In the genomic region with DNA sequence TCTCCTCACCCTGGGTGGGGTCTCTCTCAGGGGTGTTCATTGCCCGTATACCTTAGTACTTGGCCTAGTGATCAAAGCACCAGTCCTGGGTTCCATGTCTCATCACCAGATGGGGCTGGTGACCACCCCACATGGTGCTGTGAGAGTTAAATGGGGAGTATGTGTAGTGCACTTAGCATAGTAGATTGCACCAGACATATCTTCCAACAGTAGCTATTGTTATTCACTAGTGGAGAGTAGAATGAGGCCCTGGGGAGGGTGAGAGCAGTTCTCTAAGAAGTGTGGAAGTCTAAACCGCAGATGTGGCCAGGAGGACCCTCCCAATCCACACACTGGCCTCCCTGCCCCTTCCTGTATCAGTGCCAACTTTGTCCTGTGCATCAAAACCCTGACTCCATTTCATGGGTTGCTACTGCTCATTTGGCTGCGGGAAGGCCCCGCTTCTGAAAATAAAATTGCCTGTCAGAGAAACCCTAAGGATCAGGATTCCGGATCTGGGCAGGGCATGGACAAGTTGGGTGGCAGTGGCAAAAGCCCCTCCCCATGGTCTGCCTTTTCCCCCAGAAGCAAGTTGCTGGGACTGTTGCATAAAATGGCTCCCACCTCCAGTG, we compare ENCODE assay signal across 11 cellular contexts. TPM values are rescaled to one million over a fixed set of nuclear protein-coding genes. Genes with fewer than 3 reads are reported as not detected.
DNase-seq lines count a peak whose midpoint lies in the region; ATAC-seq and TF ChIP-seq lines count a peak whose summit lies in the region.
"Had no signal": no experiment of that assay in that cellular context is flagged by ENCODE, and none has a peak within 500 bp of the region (broad histone marks: within the 10 kb centered on the region; RNA-seq: fewer than 3 reads in every experiment).

No MANE protein-coding gene starts in this region.

- H3K4me1 ChIP-seq in OCI-LY1 (ENCODE audit: insufficient read depth, low read length, severe bottlenecking) (peaks cover 76% of the 10 kb centered on the region), endodermal cell (ENCODE audit: control insufficient read depth, insufficient read depth, low read length) (no peaks in the 10 kb centered on the region)

- no peak overlapping the region for H2AFZ ChIP-seq in OCI-LY1 (ENCODE audit: low read length)

- ATAC-seq in GM21515 (IDR thresholded peaks at IDR 0.05; ENCODE audit: unreplicated experiment): no peak
- no peak for ATAC-seq in HG03045 (IDR thresholded peaks at IDR 0.05; ENCODE audit: unreplicated experiment)

- peak; percentile 42 for DNase-seq in ELF-1 (ENCODE audit: low read depth, low spot score)
- DNase-seq in endodermal cell: no peak
- no peak for DNase-seq in osteocyte (ENCODE audit: extremely low spot score, unreplicated experiment)
- no peak for DNase-seq in NCI-H2107 treated with DMSO at 0.1 percent for 48 hours (lab: John Stamatoyannopoulos, UW; ENCODE audit: unreplicated experiment)
- no peak for DNase-seq in COLO829 (ENCODE audit: low spot score)
- DNase-seq: activated T-cell treated with anti-CD3 and anti-CD28 coated beads, Interleukin-2, amount 50 U/mL, for 1 hour; NCI-H1092 had no signal

- H3K27me3 Mint-ChIP-seq in endodermal cell (ENCODE audit: insufficient read depth) (peaks cover 3% of the 10 kb centered on the region), osteocyte (ENCODE audit: unreplicated experiment) (no peaks in the 10 kb centered on the region)

- H3K4me3 ChIP-seq in OCI-LY1 (ENCODE audit: low read depth, low read length, poor library complexity, severe bottlenecking) (no peak overlapping the region), endodermal cell (ENCODE audit: low read length) (no peak overlapping the region)
- H3K4me3 ChIP-seq: SJSA1 had no signal

- H3K9me3 Mint-ChIP-seq in endodermal cell (no peaks in the 10 kb centered on the region), osteocyte (ENCODE audit: unreplicated experiment) (no peaks in the 10 kb centered on the region)

- no peak; the same call in 1 of the 2 replicates for TF ChIP-seq CTCF in OCI-LY1 (IDR thresholded peaks at IDR 0.05; ENCODE audit: low read length)
- peak; percentile 56 for TF ChIP-seq CTCF in endodermal cell (conservative IDR thresholded peaks at IDR 0.05)
- no peak for TF ChIP-seq CTCF in osteocyte (IDR thresholded peaks at IDR 0.05)

- H3K9me3 ChIP-seq in OCI-LY1 (ENCODE audit: low read length) (no peaks in the 10 kb centered on the region), endodermal cell (ENCODE audit: control insufficient read depth, low read length) (no peaks in the 10 kb centered on the region)
- H3K9me3 ChIP-seq: SJSA1 had no signal

- 83 to 100% methylated on average over 4 to 5 of the region's 5 CpGs for WGBS in endodermal cell (ENCODE audit: insufficient coverage in 1 of 2, insufficient read length in 1 of 2), 2 experiments

- peak overlapping the region; percentile 85 for H3K27ac ChIP-seq in OCI-LY1 (ENCODE audit: low read depth, low read length, poor library complexity, severe bottlenecking)
- peak overlapping the region; percentile 57 for H3K27ac ChIP-seq in endodermal cell (ENCODE audit: low read depth, low read length)
- H3K27ac ChIP-seq: SJSA1 had no signal

- no peaks in the 10 kb centered on the region for H4K20me1 ChIP-seq in OCI-LY1 (ENCODE audit: insufficient read depth, low read length)

- no peaks in the 10 kb centered on the region for H3F3A ChIP-seq in OCI-LY1 (ENCODE audit: insufficient read depth, low read length)

- H3K36me3 Mint-ChIP-seq in endodermal cell (ENCODE audit: low read depth): peaks cover 6% of the 10 kb centered on the region
- H3K36me3 Mint-ChIP-seq in osteocyte (ENCODE audit: unreplicated experiment): peaks cover 2% of the 10 kb centered on the region

- no peaks in the 10 kb centered on the region for H3K9me2 ChIP-seq in OCI-LY1 (ENCODE audit: low read depth, low read length)

- H3K4me3 Mint-ChIP-seq in endodermal cell (no peak overlapping the region), osteocyte (ENCODE audit: unreplicated experiment) (no peak overlapping the region)

- H3K36me3 ChIP-seq in OCI-LY1 (ENCODE audit: insufficient read depth, low read length) (no peaks in the 10 kb centered on the region), endodermal cell (ENCODE audit: control insufficient read depth, insufficient read depth, low read length) (no peaks in the 10 kb centered on the region)

- peak overlapping the region; percentile 67 for H3K27ac Mint-ChIP-seq in endodermal cell
- H3K27ac Mint-ChIP-seq in osteocyte (ENCODE audit: unreplicated experiment): peak overlapping the region; percentile 60

- H3K4me2 ChIP-seq in OCI-LY1 (ENCODE audit: low read length): peak overlapping the region; percentile 44

- peak overlapping the region; percentile 2; the same call in 1 of the 2 replicates for H3K9ac ChIP-seq in OCI-LY1 (ENCODE audit: low read length)
- no peak overlapping the region for H3K9ac ChIP-seq in endodermal cell (ENCODE audit: extremely low read depth, low read length, poor library complexity, severe bottlenecking)

- 0 out of 2 replicates have a peak, but pooled peaks cover 10% of the 10 kb centered on the region for H3K79me2 ChIP-seq in OCI-LY1 (ENCODE audit: insufficient read depth, low read length)

- H3K4me1 Mint-ChIP-seq in endodermal cell (peaks cover 37% of the 10 kb centered on the region), osteocyte (ENCODE audit: unreplicated experiment) (peaks cover 57% of the 10 kb centered on the region)

- no peaks in the 10 kb centered on the region for H3K27me3 ChIP-seq in OCI-LY1 (ENCODE audit: insufficient read depth, low read length)
- peaks cover 29% of the 10 kb centered on the region for H3K27me3 ChIP-seq in endodermal cell (ENCODE audit: control insufficient read depth, insufficient read depth, low read length, poor library complexity, severe bottlenecking)
- H3K27me3 ChIP-seq: SJSA1 had no signal

RNA-seq across cellular contexts. Expression of gene CD9, which starts 4.4 kb away (rescaled TPM):
- total RNA-seq in endodermal cell (10 to 100 TPM; 33.5 to 99.1 TPM), osteocyte (77.1 and 84.5 TPM in 2 replicates)
- 26.5 TPM for polyA plus RNA-seq in endodermal cell (2013, experiment 1 of 2)
- polyA plus RNA-seq in endodermal cell (2013, experiment 2 of 2): 22.0 TPM
